In the genomic region with DNA sequence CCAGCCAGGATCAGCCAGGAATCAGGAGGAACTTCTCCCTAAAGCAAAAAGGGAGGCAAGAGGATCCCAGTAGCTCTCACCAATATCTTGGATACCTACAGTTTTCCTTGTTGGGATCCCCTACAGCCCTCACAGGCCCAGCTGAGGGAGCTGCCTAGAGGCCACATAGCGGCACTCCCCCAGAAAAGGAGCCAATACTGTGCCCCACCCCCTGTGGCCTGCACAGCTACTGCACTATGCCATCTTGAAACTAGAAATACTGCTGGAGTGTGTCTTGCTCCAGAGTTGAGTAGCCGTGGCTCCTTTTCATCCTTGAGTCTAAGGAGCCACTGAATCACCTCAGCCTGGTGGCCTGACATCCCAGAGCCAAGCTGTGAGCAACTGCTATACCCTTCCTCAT, we compare ENCODE assay signal across 29 cellular contexts. TPM values are rescaled to one million over a fixed set of nuclear protein-coding genes. Genes with fewer than 3 reads are reported as not detected.
A peak's percentile ranks its signal among the peaks of the same experiment; 100 is the strongest.
DNase-seq lines count a peak whose midpoint lies in the region; ATAC-seq, FAIRE-seq and TF ChIP-seq lines count a peak whose summit lies in the region.
"Had no signal": no experiment of that assay in that cellular context is flagged by ENCODE, and none has a peak within 500 bp of the region (broad histone marks: within the 10 kb centered on the region; RNA-seq: fewer than 3 reads in every experiment).

No MANE protein-coding gene starts in this region.

- BruUV-seq in HepG2 (replicated peaks; lab: Mats Ljungman, UMichigan) (no TSS peak), HCT116 (replicated peaks; lab: Mats Ljungman, UMichigan) (no TSS peak)

- CTCF ChIA-PET in HepG2 (lab: Yijun Ruan, JAX; ENCODE audit: low intra/inter-chr PET ratio, low total read pairs) (no interaction called here), HCT116 (lab: Charles Lee) (no interaction called here)

- POLR2A ChIA-PET in HepG2 (lab: Yijun Ruan, JAX): no interaction called here
- POLR2A ChIA-PET in HCT116 (lab: Charles Lee): no interaction called here

- ATAC-seq in HepG2 (peak; percentile 69), right lobe of liver (no peak), HCT116 (0 out of 2 replicates have a peak, but pooled peaks have one; percentile 52), foreskin keratinocyte (peak; percentile 29)
- ATAC-seq in stimulated activated effector memory CD8-positive, alpha-beta T cell treated with anti-CD3 and anti-CD28 coated beads, Interleukin-12 subunit alpha, Interleukin-12 subunit beta, amount 100 ng/mL, for 72 hours: peak; percentile 39
- ATAC-seq: GM12878 had no signal

- H3K27me3 ChIP-seq in HepG2 (ENCODE audit: control insufficient read depth in 1 of 2, insufficient read depth in 2 of 2, low read length in 2 of 2) (no peaks in the 10 kb centered on the region), right lobe of liver (no peaks in the 10 kb centered on the region), HCT116 (ENCODE audit: insufficient read depth, low read length) (no peaks in the 10 kb centered on the region), foreskin keratinocyte (no peaks in the 10 kb centered on the region)
- H3K27me3 ChIP-seq: BE2C, BLaER1 had no signal

- H4K20me1 ChIP-seq in HepG2 (ENCODE audit: insufficient read depth, low read length) (no peaks in the 10 kb centered on the region), HCT116 (ENCODE audit: insufficient read depth) (no peaks in the 10 kb centered on the region)
- H4K20me1 ChIP-seq: BLaER1 had no signal

- H3K4me3 Mint-ChIP-seq in stimulated activated effector memory CD8-positive, alpha-beta T cell treated with anti-CD3 and anti-CD28 coated beads, Interleukin-12 subunit alpha, Interleukin-12 subunit beta, amount 100 ng/mL, for 72 hours: no peak overlapping the region
- H3K4me3 Mint-ChIP-seq: CD4-positive, alpha-beta memory T cell; CD4-positive, CD25-positive, alpha-beta regulatory T cell; CD8-positive, alpha-beta memory T cell had no signal

- no peak for TF ChIP-seq CTCF in HepG2 (CRISPR knock-in tag; IDR thresholded peaks at IDR 0.05)
- TF ChIP-seq CTCF in right lobe of liver (IDR thresholded peaks at IDR 0.05): no peak
- TF ChIP-seq CTCF in HCT116 (IDR thresholded peaks at IDR 0.05 in 2 of 3, conservative IDR thresholded peaks at IDR 0.05 in 1 of 3; ENCODE audit: borderline replicate concordance in 1 of 3, insufficient read depth in 1 of 3, low read depth in 2 of 3, low read length in 2 of 3): no peak
- TF ChIP-seq CTCF in foreskin keratinocyte (conservative IDR thresholded peaks at IDR 0.05): no peak

- no peaks in the 10 kb centered on the region for H3K4me1 ChIP-seq in HepG2 (ENCODE audit: insufficient read depth, low read length)
- no peaks in the 10 kb centered on the region for H3K4me1 ChIP-seq in right lobe of liver
- H3K4me1 ChIP-seq in HCT116 (ENCODE audit: control insufficient read depth in 1 of 2, insufficient read depth in 2 of 2, low read length in 2 of 2): no peaks in the 10 kb centered on the region
- H3K4me1 ChIP-seq in foreskin keratinocyte: no peaks in the 10 kb centered on the region
- H3K4me1 ChIP-seq: BE2C, BLaER1 had no signal

- no peak for DNase-seq in HepG2 (ENCODE audit: low spot score)
- no peak for DNase-seq in right lobe of liver
- no peak for DNase-seq in HCT116 (ENCODE audit: low read depth, low spot score)
- no peak for DNase-seq in foreskin keratinocyte
- DNase-seq in stimulated activated effector memory CD8-positive, alpha-beta T cell treated with anti-CD3 and anti-CD28 coated beads, Interleukin-12 subunit alpha, Interleukin-12 subunit beta, amount 100 ng/mL, for 72 hours (ENCODE audit: low spot score in 2 of 2): no peak
- no peak for DNase-seq in HK-2 (ENCODE audit: unreplicated experiment)
- DNase-seq in anterior cingulate cortex (lab: John Stamatoyannopoulos, UW): no peak
- no peak for DNase-seq in posterior cingulate gyrus
- DNase-seq: ACHN; BE2C; C1 segment of cervical spinal cord; CD4-positive, CD25-positive, alpha-beta regulatory T cell; CD8-positive, alpha-beta memory T cell; COR-L47; DMS 273 treated with DMSO at 0.1 percent for 48 hours; DMS153; DMS53; DMS79; DND-41; EL; GDM1 had no signal

- peaks cover 8% of the 10 kb centered on the region for H3K9me3 Mint-ChIP-seq in stimulated activated effector memory CD8-positive, alpha-beta T cell treated with anti-CD3 and anti-CD28 coated beads, Interleukin-12 subunit alpha, Interleukin-12 subunit beta, amount 100 ng/mL, for 72 hours

- H3K9me2 ChIP-seq in HCT116 (ENCODE audit: insufficient read depth): no peaks in the 10 kb centered on the region

- no peak for TF ChIP-seq RAD21 in HepG2 (CRISPR knock-in tag; IDR thresholded peaks at IDR 0.05)
- no peak for TF ChIP-seq RAD21 in HCT116 (IDR thresholded peaks at IDR 0.05; ENCODE audit: low read depth)

- no peak overlapping the region for H2AFZ ChIP-seq in HepG2 (ENCODE audit: low read length)
- H2AFZ ChIP-seq in HCT116 (ENCODE audit: low read depth, low read length, poor library complexity, severe bottlenecking): no peak overlapping the region

- no peaks in the 10 kb centered on the region for H3K36me3 ChIP-seq in HepG2 (replicated peaks in 1 of 2; ENCODE audit: control insufficient read depth in 1 of 2, insufficient read depth in 2 of 2, low read length in 2 of 2)
- no peaks in the 10 kb centered on the region for H3K36me3 ChIP-seq in right lobe of liver
- H3K36me3 ChIP-seq in HCT116 (ENCODE audit: control insufficient read depth in 1 of 2, insufficient read depth in 2 of 2, low read length in 2 of 2): no peaks in the 10 kb centered on the region
- H3K36me3 ChIP-seq: BE2C, BLaER1 had no signal

- TF ChIP-seq EP300 in HepG2 (IDR thresholded peaks at IDR 0.05; ENCODE audit: low read depth in 2 of 2, low read length in 2 of 2): no peak
- TF ChIP-seq EP300 in HepG2 (CRISPR knock-in tag; IDR thresholded peaks at IDR 0.05; ENCODE audit: borderline replicate concordance): no peak

- H3K27ac Mint-ChIP-seq in stimulated activated effector memory CD8-positive, alpha-beta T cell treated with anti-CD3 and anti-CD28 coated beads, Interleukin-12 subunit alpha, Interleukin-12 subunit beta, amount 100 ng/mL, for 72 hours: no peak overlapping the region
- H3K27ac Mint-ChIP-seq: CD14-positive monocyte; CD4-positive, alpha-beta memory T cell; CD4-positive, CD25-positive, alpha-beta regulatory T cell; CD8-positive, alpha-beta memory T cell had no signal

- H3K9me3 ChIP-seq in HepG2 (ENCODE audit: low read length) (no peaks in the 10 kb centered on the region), right lobe of liver (no peaks in the 10 kb centered on the region), HCT116 (ENCODE audit: control insufficient read depth in 1 of 2, insufficient read depth in 1 of 2, low read depth in 1 of 2, low read length in 2 of 2) (no peaks in the 10 kb centered on the region)
- H3K9me3 ChIP-seq: BE2C had no signal

- in situ Hi-C loops in HepG2 (cut with HindIII; ENCODE audit: extremely low pct_ligation_motif_present, low pct_unique_long_range_greater_than_20kb): no loop called here

- H3K27ac ChIP-seq in HepG2 (ENCODE audit: extremely low read length, insufficient read depth, low read length): no peak overlapping the region
- H3K27ac ChIP-seq in right lobe of liver: no peak overlapping the region
- H3K27ac ChIP-seq in HCT116 (ENCODE audit: low read depth, low read length): no peak overlapping the region
- H3K27ac ChIP-seq in foreskin keratinocyte: no peak overlapping the region
- H3K27ac ChIP-seq: 22Rv1, BLaER1 had no signal

- RAD21 ChIA-PET in HCT116 (lab: Charles Lee; ENCODE audit: low non-redundant PET in 1 of 2, low total read pairs in 2 of 2, uncharacterized antibody in 2 of 2, unreplicated experiment in 2 of 2): no interaction called here

- intact Hi-C loops in HepG2 (cut with micrococcal nuclease; ENCODE audit: unreplicated experiment): no loop called here
- intact Hi-C loops in right lobe of liver (cut with DNase I): no loop called here
- intact Hi-C loops in HCT116 (cut with micrococcal nuclease): no loop called here
- intact Hi-C loops in posterior cingulate gyrus (cut with DNase I): no loop called here

- H3K4me3 ChIP-seq in HepG2 (replicated peaks in 1 of 3; ENCODE audit: insufficient read depth in 1 of 3, low read depth in 2 of 3, low read length in 3 of 3) (no peak overlapping the region), right lobe of liver (no peak overlapping the region), HCT116 (replicated peaks in 1 of 2; ENCODE audit: low read depth in 1 of 2, low read length in 2 of 2) (no peak overlapping the region)
- H3K4me3 ChIP-seq: BLaER1, GM12878 had no signal

- H3K4me2 ChIP-seq in HepG2 (ENCODE audit: low read depth, low read length): no peak overlapping the region
- H3K4me2 ChIP-seq in HCT116 (ENCODE audit: low read length): no peak overlapping the region
- H3K4me2 ChIP-seq: BLaER1 had no signal

- no peaks in the 10 kb centered on the region for H3K36me3 Mint-ChIP-seq in stimulated activated effector memory CD8-positive, alpha-beta T cell treated with anti-CD3 and anti-CD28 coated beads, Interleukin-12 subunit alpha, Interleukin-12 subunit beta, amount 100 ng/mL, for 72 hours
- H3K36me3 Mint-ChIP-seq: CD14-positive monocyte; CD4-positive, CD25-positive, alpha-beta regulatory T cell had no signal

- TF ChIP-seq POLR2A in HepG2 (IDR thresholded peaks at IDR 0.05; ENCODE audit: insufficient read depth in 1 of 2, low read depth in 2 of 2, low read length in 2 of 2) (no peak), right lobe of liver (IDR thresholded peaks at IDR 0.05) (no peak), HCT116 (IDR thresholded peaks at IDR 0.05; ENCODE audit: borderline replicate concordance, extremely low read depth, insufficient read depth, insufficient read length) (no peak)

- H3K4me1 Mint-ChIP-seq in stimulated activated effector memory CD8-positive, alpha-beta T cell treated with anti-CD3 and anti-CD28 coated beads, Interleukin-12 subunit alpha, Interleukin-12 subunit beta, amount 100 ng/mL, for 72 hours: no peaks in the 10 kb centered on the region
- H3K4me1 Mint-ChIP-seq: CD14-positive monocyte; CD4-positive, alpha-beta memory T cell; CD4-positive, CD25-positive, alpha-beta regulatory T cell; CD8-positive, alpha-beta memory T cell had no signal

- 38% methylated on average over 1 of the region's 2 CpGs for WGBS in HepG2 (ENCODE audit: low lambda C conversion rate)
- WGBS in right lobe of liver (ENCODE audit: insufficient coverage, low coverage, low lambda C conversion rate, missing lambda C conversion rate): no CpG with 5 or more reads among the region's 2 CpGs

- H3K9ac ChIP-seq in HepG2 (ENCODE audit: insufficient read depth, low read depth, low read length): no peak overlapping the region
- no peak overlapping the region for H3K9ac ChIP-seq in HCT116 (ENCODE audit: low read length)
- H3K9ac ChIP-seq: BLaER1 had no signal

- H3K79me2 ChIP-seq in HepG2 (ENCODE audit: insufficient read depth, low read length) (no peaks in the 10 kb centered on the region), HCT116 (ENCODE audit: insufficient read depth, low read length) (no peaks in the 10 kb centered on the region)

- FAIRE-seq in HepG2 (lab: Jason Lieb, UNC): no peak
- FAIRE-seq: GM12878, GM12892, GM18507 had no signal

RNA-seq across cellular contexts. Expression of gene TRPM6, which starts 22.3 kb away (rescaled TPM):
- total RNA-seq in HepG2 (2016; rRNA removed; fragmentation: Illumina TruSeq; extraction: Trizol): 0.09 and 0.14 TPM in 2 replicates
- not detected in 2 replicates for total RNA-seq in HepG2 (2016; cell fraction: cytosol; rRNA removed; fragmentation: Illumina TruSeq; extraction: Trizol; ENCODE audit: low read depth)
- total RNA-seq in HepG2 (2016; cell fraction: insoluble cytoplasmic fraction; rRNA removed; fragmentation: Illumina TruSeq; extraction: Trizol): 0.06 and 0.17 TPM in 2 replicates
- 0.07 and 0.09 TPM in 2 replicates for total RNA-seq in HepG2 (2016; cell fraction: membrane; rRNA removed; fragmentation: Illumina TruSeq; extraction: Trizol)
- total RNA-seq in HepG2 (2016; cell fraction: nucleus; rRNA removed; fragmentation: Illumina TruSeq; extraction: Trizol): 0.09 and 0.47 TPM in 2 replicates
- 0.01 and 0.03 TPM in 2 replicates for polyA plus RNA-seq in HepG2 (2011; rRNA removed)
- 0.01 TPM in 2 replicates for polyA plus RNA-seq in HepG2 (2011; cell fraction: cytosol; rRNA removed)
- polyA plus RNA-seq in HepG2 (2011; cell fraction: nucleus; rRNA removed): 0.06 and 0.10 TPM in 2 replicates
- 0.04 TPM in 2 replicates for polyA plus RNA-seq in HepG2 (2012)
- not detected in 2 replicates for polyA plus RNA-seq in HepG2 (2016; cell fraction: cytosol; fragmentation: Illumina TruSeq; extraction: Trizol; ENCODE audit: low read depth)
- 0.03 and 0.05 TPM in 2 replicates for polyA plus RNA-seq in HepG2 (2016; cell fraction: insoluble cytoplasmic fraction; fragmentation: Illumina TruSeq; extraction: Trizol; ENCODE audit: low read depth)
- polyA plus RNA-seq in HepG2 (2016; cell fraction: membrane; fragmentation: Illumina TruSeq; extraction: Trizol; ENCODE audit: low read depth): not detected in 2 replicates
- 0.08 and 0.12 TPM in 2 replicates for polyA plus RNA-seq in HepG2 (2016; cell fraction: nucleus; fragmentation: Illumina TruSeq; extraction: Trizol; ENCODE audit: insufficient read depth, low read depth)
- 0.02 and 0.28 TPM in 2 replicates for polyA minus RNA-seq in HepG2 (2011; rRNA and poly(A)+ RNA removed; ENCODE audit: low replicate concordance)
- polyA minus RNA-seq in HepG2 (2011; cell fraction: cytosol; rRNA and poly(A)+ RNA removed): 0.09 TPM in 1 of 2 replicates, not detected in the other
- 0.26 and 0.37 TPM in 2 replicates for polyA minus RNA-seq in HepG2 (2011; cell fraction: nucleus; rRNA and poly(A)+ RNA removed)
- total RNA-seq in right lobe of liver: under 1 TPM in 5 of 6 experiments, not detected in 1; 0.05 to 0.24 (median 0.15) TPM
- 0.44 TPM for total RNA-seq in HCT116 (2021; ENCODE audit: unreplicated experiment)
- polyA plus RNA-seq in HCT116 (2012): 0.18 and 0.21 TPM in 2 replicates
- total RNA-seq in foreskin keratinocyte: 0.28 and 0.41 TPM in 2 replicates
- polyA plus RNA-seq in foreskin keratinocyte: 0.12 TPM in 2 replicates
- total RNA-seq: CD4-positive, alpha-beta memory T cell; CD8-positive, alpha-beta memory T cell; G401 had no signal
- polyA plus RNA-seq: CD14-positive monocyte; CD4-positive, alpha-beta memory T cell; CD4-positive, CD25-positive, alpha-beta regulatory T cell; CD8-positive, alpha-beta memory T cell had no signal

RNA-seq across cellular contexts. Expression of gene C9orf40, which starts 42.7 kb away (rescaled TPM):
- total RNA-seq in HepG2 (2016; rRNA removed; fragmentation: Illumina TruSeq; extraction: Trizol): 13.5 and 16.5 TPM in 2 replicates
- total RNA-seq in HepG2 (2016; cell fraction: cytosol; rRNA removed; fragmentation: Illumina TruSeq; extraction: Trizol; ENCODE audit: low read depth): 4.0 and 4.1 TPM in 2 replicates
- 13.8 and 16.2 TPM in 2 replicates for total RNA-seq in HepG2 (2016; cell fraction: insoluble cytoplasmic fraction; rRNA removed; fragmentation: Illumina TruSeq; extraction: Trizol)
- total RNA-seq in HepG2 (2016; cell fraction: membrane; rRNA removed; fragmentation: Illumina TruSeq; extraction: Trizol): 8.1 and 8.7 TPM in 2 replicates
- 8.0 and 8.6 TPM in 2 replicates for total RNA-seq in HepG2 (2016; cell fraction: nucleus; rRNA removed; fragmentation: Illumina TruSeq; extraction: Trizol)
- 2.0 and 3.0 TPM in 2 replicates for polyA plus RNA-seq in HepG2 (2011; rRNA removed)
- polyA plus RNA-seq in HepG2 (2011; cell fraction: cytosol; rRNA removed): 1.8 and 2.4 TPM in 2 replicates
- polyA plus RNA-seq in HepG2 (2011; cell fraction: nucleus; rRNA removed): 1.9 and 2.2 TPM in 2 replicates
- 5.6 and 8.8 TPM in 2 replicates for polyA plus RNA-seq in HepG2 (2012)
- polyA plus RNA-seq in HepG2 (2016; cell fraction: cytosol; fragmentation: Illumina TruSeq; extraction: Trizol; ENCODE audit: low read depth): 5.2 and 5.7 TPM in 2 replicates
- polyA plus RNA-seq in HepG2 (2016; cell fraction: insoluble cytoplasmic fraction; fragmentation: Illumina TruSeq; extraction: Trizol; ENCODE audit: low read depth): 21.2 and 22.6 TPM in 2 replicates
- 7.6 and 8.0 TPM in 2 replicates for polyA plus RNA-seq in HepG2 (2016; cell fraction: membrane; fragmentation: Illumina TruSeq; extraction: Trizol; ENCODE audit: low read depth)
- polyA plus RNA-seq in HepG2 (2016; cell fraction: nucleus; fragmentation: Illumina TruSeq; extraction: Trizol; ENCODE audit: insufficient read depth, low read depth): 13.9 and 16.8 TPM in 2 replicates
- 2.0 and 2.8 TPM in 2 replicates for polyA minus RNA-seq in HepG2 (2011; rRNA and poly(A)+ RNA removed; ENCODE audit: low replicate concordance)
- polyA minus RNA-seq in HepG2 (2011; cell fraction: cytosol; rRNA and poly(A)+ RNA removed): 3.9 and 4.3 TPM in 2 replicates
- polyA minus RNA-seq in HepG2 (2011; cell fraction: nucleus; rRNA and poly(A)+ RNA removed): 2.0 and 2.7 TPM in 2 replicates
- total RNA-seq in right lobe of liver: 1 to 10 TPM; 1.6 to 4.0 (median 3.0) TPM
- total RNA-seq in HCT116 (2021; ENCODE audit: unreplicated experiment): 12.8 TPM
- polyA plus RNA-seq in HCT116 (2012): 4.3 and 5.4 TPM in 2 replicates
- total RNA-seq in foreskin keratinocyte: 8.4 and 9.1 TPM in 2 replicates
- polyA plus RNA-seq in foreskin keratinocyte: 7.9 and 9.2 TPM in 2 replicates

Comparison
In these comparisons a context has a peak if more than half of its experiments do, and no peak if none do; other contexts are left out.
1. ATAC-seq: peak in HepG2 (single experiment), HCT116 (single experiment), foreskin keratinocyte (single experiment) and stimulated activated effector memory CD8-positive, alpha-beta T cell treated with anti-CD3 and anti-CD28 coated beads, Interleukin-12 subunit alpha, Interleukin-12 subunit beta, amount 100 ng/mL, for 72 hours (single experiment); none in right lobe of liver (0 of 4).